ENCODE assay signal across 8 cellular contexts in the genomic region with DNA sequence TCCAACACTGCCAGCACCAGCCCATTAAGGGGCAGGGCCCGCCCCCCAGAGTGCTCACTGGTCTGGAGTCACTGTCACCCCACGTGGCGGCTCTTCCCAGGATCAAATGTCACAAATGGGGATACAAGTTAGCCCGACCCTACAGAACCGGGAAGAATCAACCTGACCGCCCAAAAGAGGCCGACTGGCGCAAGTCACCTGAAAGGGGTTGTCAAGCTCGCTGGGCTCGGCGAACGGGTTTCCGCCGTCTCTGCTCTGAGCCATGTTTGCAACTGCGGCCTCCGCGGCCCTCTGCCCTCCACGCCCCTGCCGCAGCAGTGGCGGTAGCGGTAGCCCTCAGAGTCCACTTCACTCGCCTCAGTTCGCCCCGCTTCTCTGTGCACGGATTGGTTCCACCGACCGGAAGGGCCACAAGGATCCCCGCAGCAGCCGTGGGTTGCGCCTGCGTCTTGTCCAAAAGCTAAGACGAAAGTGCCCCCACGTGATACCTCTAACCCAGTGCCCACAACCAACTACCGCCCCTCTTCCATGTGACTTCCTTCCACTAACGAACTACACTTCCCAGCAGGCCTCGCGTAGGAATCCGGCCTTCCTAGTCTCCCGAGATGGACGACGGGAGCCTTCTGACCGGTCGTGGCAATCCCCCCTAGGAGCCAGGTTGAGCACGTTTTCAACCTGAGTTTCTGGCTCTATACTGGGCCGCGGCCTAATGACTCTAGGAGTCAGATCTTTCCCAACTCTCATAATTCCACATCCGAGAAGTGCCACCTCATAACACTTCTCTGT. TPM values are rescaled to one million over a fixed set of nuclear protein-coding genes. Genes with fewer than 3 reads are reported as not detected.
DNase-seq lines count a peak whose midpoint lies in the region; ATAC-seq and TF ChIP-seq lines count a peak whose summit lies in the region.

Gene SCAMP3 (minus strand): TSS at position 473 of the 786 bp plus-strand sequence. CDS start 209 bp downstream, at position 264.

- ATAC-seq in HG02798 (IDR thresholded peaks at IDR 0.05; ENCODE audit: poor library complexity, unreplicated experiment): peak; percentile 96

- H3K27ac Mint-ChIP-seq in type B pancreatic cell: peak within 1 kb of the TSS; percentile 93

- peak within 1 kb of the TSS; percentile 99 for H3K4me3 Mint-ChIP-seq in type B pancreatic cell

- no peaks in the 10 kb centered on the region for H3K9me3 Mint-ChIP-seq in type B pancreatic cell

- peaks cover 17% of the 10 kb centered on the region for H3K4me1 ChIP-seq in adipocyte (ENCODE audit: control insufficient read depth, insufficient read depth, low read length)

- DNase-seq in NCI-H1436 (lab: John Stamatoyannopoulos, UW): peak; percentile 92
- DNase-seq in T follicular helper cell (ENCODE audit: low read depth): peak; percentile 77
- peak; percentile 99 for DNase-seq in adipocyte (ENCODE audit: low read depth)
- DNase-seq in cardiac septum (ENCODE audit: low spot score): peak; percentile 96
- DNase-seq in pons (ENCODE audit: low spot score): peak; percentile 99
- peak; percentile 93 for DNase-seq in type B pancreatic cell (ENCODE audit: extremely low spot score, unreplicated experiment)

- H3K9me3 ChIP-seq in adipocyte (ENCODE audit: control insufficient read depth, low read length): no peaks in the 10 kb centered on the region

- TF ChIP-seq CTCF in GM12875 (IDR thresholded peaks at IDR 0.05; ENCODE audit: borderline replicate concordance, insufficient read depth, low read depth, low read length): no peak
- TF ChIP-seq CTCF in type B pancreatic cell (conservative IDR thresholded peaks at IDR 0.05): peak; percentile 9

- intact Hi-C loops in cardiac septum (cut with DNase I): no loop called here

- H3K36me3 ChIP-seq in adipocyte (ENCODE audit: control insufficient read depth, insufficient read depth, low read length, severe bottlenecking): peaks cover 59% of the 10 kb centered on the region

- peak within 1 kb of the TSS; percentile 95 for H3K9ac ChIP-seq in adipocyte (ENCODE audit: low read length)

- H3K4me3 ChIP-seq in GM12875 (ENCODE audit: low read depth, low read length): peak within 1 kb of the TSS; percentile 92
- peak within 1 kb of the TSS; percentile 94 for H3K4me3 ChIP-seq in adipocyte (ENCODE audit: low read length)

- H3K27me3 Mint-ChIP-seq in type B pancreatic cell: no peaks in the 10 kb centered on the region

- peaks cover 36% of the 10 kb centered on the region for H3K36me3 Mint-ChIP-seq in type B pancreatic cell

- no peaks in the 10 kb centered on the region for H3K27me3 ChIP-seq in adipocyte (replicated peaks; ENCODE audit: control insufficient read depth, insufficient read depth, low read length)

- peaks cover 22% of the 10 kb centered on the region for H3K4me1 Mint-ChIP-seq in type B pancreatic cell (ENCODE audit: unreplicated experiment)

RNA-seq across cellular contexts. Expression of gene SCAMP3, which starts in this region (rescaled TPM):
- 61.5 TPM for total RNA-seq in cardiac septum
- 52.0 and 58.7 TPM in 2 replicates for total RNA-seq in type B pancreatic cell (ENCODE audit: low replicate concordance)

Comparison
In these comparisons a context has a peak if more than half of its experiments do, and no peak if none do; other contexts are left out.
1. Peak in every context shown above with its lines: DNase-seq, ATAC-seq and H3K4me3 ChIP-seq.